In genomic region chr1:6822530-6823359, GRCh38 we compare ENCODE assay signal across 9 cellular contexts. TPM values are rescaled to one million over a fixed set of nuclear protein-coding genes. Genes with fewer than 3 reads are reported as not detected.
A peak's percentile ranks its signal among the peaks of the same experiment; 100 is the strongest.
DNase-seq lines count a peak whose midpoint lies in the region; ATAC-seq, FAIRE-seq and TF ChIP-seq lines count a peak whose summit lies in the region.
"Had no signal": no experiment of that assay in that cellular context is flagged by ENCODE, and none has a peak within 500 bp of the region (broad histone marks: within the 10 kb centered on the region; RNA-seq: fewer than 3 reads in every experiment).

No MANE protein-coding gene starts in this region.

- H3K4me3 ChIP-seq in HAP-1 = no peak overlapping the region
- H3K4me3 ChIP-seq in muscle layer of duodenum (ENCODE audit: low read depth in 1 of 2, low read length in 2 of 2) = peak overlapping the region in 1 of 2 donors; percentile 45
- no peak overlapping the region for H3K4me3 ChIP-seq in BE2C (ENCODE audit: low read depth, low read length)

- FAIRE-seq in GM18507 (lab: Jason Lieb, UNC) = peak; percentile 91
- FAIRE-seq in D721Med (lab: Jason Lieb, UNC) = no peak

- no peaks in the 10 kb centered on the region for H3K27me3 Mint-ChIP-seq in naive thymus-derived CD8-positive, alpha-beta T cell

- H3K27ac ChIP-seq in muscle layer of duodenum (ENCODE audit: low read length) = peak overlapping the region; percentile 74

- H3K36me3 ChIP-seq in HAP-1 (replicated peaks) = no peaks in the 10 kb centered on the region; the same call in none of the 2 replicates
- H3K36me3 ChIP-seq in muscle layer of duodenum (ENCODE audit: control insufficient read depth in 1 of 2, insufficient read depth in 2 of 2, low read length in 2 of 2) = no peaks in the 10 kb centered on the region
- no peaks in the 10 kb centered on the region for H3K36me3 ChIP-seq in BE2C

- no peak for ATAC-seq in naive thymus-derived CD8-positive, alpha-beta T cell
- ATAC-seq: sciatic nerve had no signal

- H3K9me3 Mint-ChIP-seq in naive thymus-derived CD8-positive, alpha-beta T cell = no peaks in the 10 kb centered on the region

- H3K4me1 ChIP-seq in HAP-1 (peaks cover 20% of the 10 kb centered on the region), muscle layer of duodenum (ENCODE audit: control insufficient read depth in 1 of 2, insufficient read depth in 2 of 2, low read length in 2 of 2) (peaks cover 0 to 8% of the 10 kb centered on the region in 2 donors), BE2C (no peaks in the 10 kb centered on the region)

- DNase-seq in GM18507 (ENCODE audit: extremely low spot score, insufficient read length, low read depth) (no peak), HAP-1 (ENCODE audit: low spot score in 2 of 2) (peak; percentile 39 to 49), NCI-H526 treated with DMSO at 0.1 percent for 48 hours (lab: John Stamatoyannopoulos, UW) (peak; percentile 2), D721Med (ENCODE audit: insufficient read length, low spot score) (no peak), BE2C (no peak), GF-D8 (lab: John Stamatoyannopoulos, UW) (no peak)
- no peak for DNase-seq in naive thymus-derived CD8-positive, alpha-beta T cell

- H3K4me1 Mint-ChIP-seq in naive thymus-derived CD8-positive, alpha-beta T cell = peaks cover 21 to 52% (median 40%) of the 10 kb centered on the region in 4 donors

- POLR2A ChIA-PET in naive thymus-derived CD8-positive, alpha-beta T cell (lab: Charles Lee) = no interaction called here

- H3K4me3 Mint-ChIP-seq in naive thymus-derived CD8-positive, alpha-beta T cell = no peak overlapping the region

- H3K27me3 ChIP-seq in HAP-1 (ENCODE audit: low read depth) = no peaks in the 10 kb centered on the region
- H3K27me3 ChIP-seq in muscle layer of duodenum (ENCODE audit: low read depth, low read length) = no peaks in the 10 kb centered on the region
- H3K27me3 ChIP-seq in BE2C = no peaks in the 10 kb centered on the region

- peak overlapping the region in 4 of 10 donors; percentile 9 to 87 (median 48) for H3K27ac Mint-ChIP-seq in naive thymus-derived CD8-positive, alpha-beta T cell

- H3K9me3 ChIP-seq in HAP-1 (no peaks in the 10 kb centered on the region), muscle layer of duodenum (ENCODE audit: control insufficient read depth in 1 of 2, low read length in 2 of 2) (no peaks in the 10 kb centered on the region), BE2C (no peaks in the 10 kb centered on the region)

- TF ChIP-seq CTCF in D721Med (IDR thresholded peaks at IDR 0.05; ENCODE audit: insufficient read depth, missing control alignments) = no peak
- TF ChIP-seq CTCF in BE2C (IDR thresholded peaks at IDR 0.05; ENCODE audit: low read depth, low read length) = no peak

- in situ Hi-C loops in HAP-1 (cut with MboI; ENCODE audit: low sequenced_read_pairs) = no loop called here

- peaks cover 0 to 27% (median 0%) of the 10 kb centered on the region in 3 donors for H3K36me3 Mint-ChIP-seq in naive thymus-derived CD8-positive, alpha-beta T cell

RNA-seq across cellular contexts. Expression of gene CAMTA1, which starts 37.5 kb away (rescaled TPM):
- polyA plus RNA-seq in BE2C (2012; ENCODE audit: insufficient read depth, insufficient read length, low read depth) = 61.8 TPM
- total RNA-seq in naive thymus-derived CD8-positive, alpha-beta T cell = 10 to 100 TPM; 32.6 to 37.1 TPM
- polyA plus RNA-seq in naive thymus-derived CD8-positive, alpha-beta T cell = 10 to 100 TPM; 47.3 to 78.3 (median 67.4) TPM

Comparison
In these comparisons a context has a peak if more than half of its experiments do, and no peak if none do; other contexts are left out.
1. DNase-seq: peak in HAP-1 (2 of 2) and NCI-H526 treated with DMSO at 0.1 percent for 48 hours (single experiment); none in GM18507 (single experiment), D721Med (single experiment), BE2C (single experiment), GF-D8 (single experiment) and naive thymus-derived CD8-positive, alpha-beta T cell (0 of 10).